ENCODE assay signal across 22 cellular contexts in the genomic region with DNA sequence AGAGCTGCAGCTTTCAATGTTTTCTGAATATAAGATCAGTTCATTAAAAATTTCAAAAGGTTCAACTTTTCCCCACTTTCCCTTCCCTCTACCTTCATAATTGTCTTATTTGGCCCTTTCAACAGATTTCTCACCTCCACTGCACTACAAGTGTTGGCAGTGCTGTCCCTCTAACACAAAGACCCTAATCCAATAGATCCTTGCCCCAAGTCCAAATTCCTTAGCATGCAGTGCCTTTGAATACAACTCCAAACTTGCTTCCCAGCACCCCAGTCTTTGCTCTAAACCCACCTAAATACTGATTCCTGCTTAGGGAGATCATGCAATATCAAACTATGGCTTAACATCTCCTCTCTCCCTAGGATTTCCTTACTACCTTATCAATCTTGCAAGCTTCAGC. TPM values are rescaled to one million over a fixed set of nuclear protein-coding genes. Genes with fewer than 3 reads are reported as not detected.
"Had no signal": no experiment of that assay in that cellular context is flagged by ENCODE, and none has a peak within 500 bp of the region (broad histone marks: within the 10 kb centered on the region; RNA-seq: fewer than 3 reads in every experiment).

No MANE protein-coding gene starts in this region.

- H3K27ac Mint-ChIP-seq: naive thymus-derived CD4-positive, alpha-beta T cell; stimulated activated naive B cell treated with anti-CD40 and anti-IgM and Interleukin-4, amounts not matched to agents 10 μg/mL and 1 μg/mL and 100 μg/mL, for 72 hours had no signal

- H3K27ac ChIP-seq: epithelial cell of prostate, esophagus squamous epithelium, gastroesophageal sphincter, neutrophil, right atrium auricular region, stomach, thoracic aorta, transverse colon had no signal

- H3K9me3 ChIP-seq: esophagus squamous epithelium, gastroesophageal sphincter, neutrophil, right atrium auricular region, stomach, thoracic aorta, transverse colon had no signal

- ATAC-seq: gastroesophageal sphincter; left ventricle myocardium superior; naive thymus-derived CD4-positive, alpha-beta T cell; stimulated activated naive B cell treated with anti-CD40 and anti-IgM and Interleukin-4, amounts not matched to agents 10 μg/mL and 1 μg/mL and 100 μg/mL, for 72 hours had no signal

- H3K4me3 ChIP-seq: dorsolateral prefrontal cortex, esophagus squamous epithelium, gastroesophageal sphincter, right atrium auricular region, smooth muscle cell, stomach, thoracic aorta, transverse colon had no signal

- H3K36me3 ChIP-seq: esophagus squamous epithelium, gastroesophageal sphincter, neutrophil, right atrium auricular region, stomach, thoracic aorta, transverse colon had no signal

- H3K4me3 Mint-ChIP-seq: central memory CD8-positive, alpha-beta T cell; naive thymus-derived CD4-positive, alpha-beta T cell; stimulated activated naive B cell treated with anti-CD40 and anti-IgM and Interleukin-4, amounts not matched to agents 10 μg/mL and 1 μg/mL and 100 μg/mL, for 72 hours had no signal

- H3K4me1 Mint-ChIP-seq: central memory CD8-positive, alpha-beta T cell; naive thymus-derived CD4-positive, alpha-beta T cell; stimulated activated naive B cell treated with anti-CD40 and anti-IgM and Interleukin-4, amounts not matched to agents 10 μg/mL and 1 μg/mL and 100 μg/mL, for 72 hours had no signal

- H3K36me3 Mint-ChIP-seq: naive thymus-derived CD4-positive, alpha-beta T cell; stimulated activated naive B cell treated with anti-CD40 and anti-IgM and Interleukin-4, amounts not matched to agents 10 μg/mL and 1 μg/mL and 100 μg/mL, for 72 hours had no signal

- DNase-seq: cortex of kidney; dorsolateral prefrontal cortex; effector CD8-positive, alpha-beta T cell; esophagus squamous epithelium; foreskin fibroblast; glutamatergic neuron; left ventricle myocardium superior; mesendoderm; naive thymus-derived CD4-positive, alpha-beta T cell; stimulated activated CD4-positive, alpha-beta T cell treated with anti-CD3 and anti-CD28 coated beads, Interleukin-4, amount 100 ng/mL, for 1 hour; stimulated activated naive B cell treated with anti-CD40 and anti-IgM and Interleukin-4, amounts not matched to agents 10 μg/mL and 1 μg/mL and 100 μg/mL, for 72 hours; stomach; substantia nigra; transverse colon had no signal

- H3K4me2 ChIP-seq: smooth muscle cell had no signal

- H3K27me3 ChIP-seq: dorsolateral prefrontal cortex, esophagus squamous epithelium, gastroesophageal sphincter, neutrophil, right atrium auricular region, stomach, transverse colon had no signal

- FAIRE-seq: keratinocyte had no signal

RNA-seq across cellular contexts. Expression of a gene that starts 43.9 kb away (rescaled TPM):
- total RNA-seq: naive thymus-derived CD4-positive, alpha-beta T cell had no signal
- polyA plus RNA-seq: naive thymus-derived CD4-positive, alpha-beta T cell had no signal
